Comparison of ENCODE assay signal across 8 cellular contexts in the genomic region with DNA sequence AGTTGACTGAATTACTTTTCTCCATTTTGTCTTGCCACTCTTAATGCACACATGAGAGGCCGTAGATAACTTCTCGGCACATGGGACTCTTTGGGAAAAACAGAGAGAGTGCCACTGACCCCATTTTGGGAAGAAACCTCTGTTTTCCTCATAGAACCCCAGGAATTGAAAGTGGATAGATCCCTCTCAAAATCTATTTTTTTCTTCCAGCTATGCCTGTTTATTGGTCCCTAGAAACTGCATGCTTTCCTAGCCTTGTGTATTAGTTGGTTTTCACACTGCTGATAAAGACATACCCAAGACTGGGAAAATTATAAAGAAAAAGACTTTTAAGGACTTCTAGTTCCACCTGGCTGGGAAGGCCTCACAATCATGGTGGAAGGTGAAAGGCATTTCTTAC.
"Had no signal": no experiment of that assay in that cellular context is flagged by ENCODE, and none has a peak within 500 bp of the region (broad histone marks: within the 10 kb centered on the region; RNA-seq: fewer than 3 reads in every experiment).

No MANE protein-coding gene starts in this region.

- DNase-seq: GDM1, GF-D8 had no signal

- H3K4me3 ChIP-seq: GM12878 had no signal

- ATAC-seq: GM12878 had no signal

- FAIRE-seq: G401.6, GM12878, GM12891, GM12892, GM18507, GM19239 had no signal
